Comparison of ENCODE assay signal across 24 cellular contexts in the genomic region with DNA sequence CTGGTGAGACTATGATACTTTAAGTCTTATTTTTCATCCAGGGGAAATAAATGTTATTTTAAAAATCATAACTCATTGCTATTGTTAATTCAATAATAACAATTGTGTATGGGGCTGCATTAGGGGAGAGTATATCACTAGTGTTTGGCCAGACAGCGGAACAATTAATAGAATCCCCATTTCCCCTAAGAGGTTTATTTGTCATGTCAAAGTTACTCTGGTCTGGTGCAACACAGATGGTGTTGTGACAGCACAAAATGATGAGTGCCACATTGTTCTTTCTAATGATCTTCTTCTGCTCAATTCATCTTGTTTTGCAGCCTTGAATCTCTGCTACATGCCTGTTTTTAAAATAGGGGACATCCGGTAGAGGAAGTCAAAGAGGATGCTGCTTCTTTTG.
"Had no signal": no experiment of that assay in that cellular context is flagged by ENCODE, and none has a peak within 500 bp of the region (broad histone marks: within the 10 kb centered on the region; RNA-seq: fewer than 3 reads in every experiment).

No MANE protein-coding gene starts in this region.

- H3K36me3 ChIP-seq: breast epithelium, gastroesophageal sphincter, spleen, tibial nerve had no signal

- H3K27ac Mint-ChIP-seq: activated CD4-positive, alpha-beta memory T cell treated with anti-CD3 and anti-CD28 coated beads, Interleukin-2, amount 10 ng/mL, durations not matched to agents 7 days and 5 days; activated CD4-positive, alpha-beta T cell treated with anti-CD3 and anti-CD28 coated beads, Interleukin-2, amount 10 ng/mL, durations not matched to agents 7 days and 5 days; activated naive CD4-positive, alpha-beta T cell treated with anti-CD3 and anti-CD28 coated beads, Interleukin-2, amount 50 U/mL, for 72 hours; activated T-helper 17 cell treated with anti-CD3 and anti-CD28 coated beads, Interleukin-2, amount 50 U/mL, for 72 hours; naive thymus-derived CD8-positive, alpha-beta T cell; T-helper 1 cell treated with Interleukin-12 subunit alpha and Interleukin-12 subunit beta and Interleukin-4 antibody, amounts not matched to agents 30 μg/mL and 1 μg/mL, for 36 hours had no signal

- H3K4me1 Mint-ChIP-seq: activated CD4-positive, alpha-beta memory T cell treated with anti-CD3 and anti-CD28 coated beads, Interleukin-2, amount 10 ng/mL, durations not matched to agents 7 days and 5 days; activated CD4-positive, alpha-beta T cell treated with anti-CD3 and anti-CD28 coated beads, Interleukin-2, amount 10 ng/mL, durations not matched to agents 7 days and 5 days; activated T-helper 17 cell treated with anti-CD3 and anti-CD28 coated beads, Interleukin-2, amount 50 U/mL, for 72 hours; naive thymus-derived CD8-positive, alpha-beta T cell had no signal

- ATAC-seq: activated naive CD4-positive, alpha-beta T cell treated with anti-CD3 and anti-CD28 coated beads, Interleukin-2, amount 50 U/mL, for 72 hours; activated T-cell treated with anti-CD3 and anti-CD28 coated beads, Interleukin-2, amount 50 U/mL, for 4 hours; activated T-helper 17 cell treated with anti-CD3 and anti-CD28 coated beads, Interleukin-2, amount 50 U/mL, for 72 hours; gastroesophageal sphincter; left cardiac atrium; naive thymus-derived CD8-positive, alpha-beta T cell; right cardiac atrium had no signal

- H3K4me3 Mint-ChIP-seq: activated CD4-positive, alpha-beta memory T cell treated with anti-CD3 and anti-CD28 coated beads, Interleukin-2, amount 10 ng/mL, durations not matched to agents 7 days and 5 days; activated CD4-positive, alpha-beta T cell treated with anti-CD3 and anti-CD28 coated beads, Interleukin-2, amount 10 ng/mL, durations not matched to agents 7 days and 5 days; activated T-cell treated with anti-CD3 and anti-CD28 coated beads, Interleukin-2, amount 50 U/mL, for 4 hours; activated T-helper 17 cell treated with anti-CD3 and anti-CD28 coated beads, Interleukin-2, amount 50 U/mL, for 72 hours; naive thymus-derived CD8-positive, alpha-beta T cell; T-helper 1 cell treated with Interleukin-12 subunit alpha and Interleukin-12 subunit beta and Interleukin-4 antibody, amounts not matched to agents 30 μg/mL and 1 μg/mL, for 36 hours had no signal

- H3K9me3 ChIP-seq: breast epithelium, tibial nerve had no signal

- DNase-seq: activated CD4-positive, alpha-beta memory T cell treated with anti-CD3 and anti-CD28 coated beads, Interleukin-2, amount 10 ng/mL, durations not matched to agents 7 days and 5 days; activated CD4-positive, alpha-beta T cell treated with anti-CD3 and anti-CD28 coated beads, Interleukin-2, amount 10 ng/mL, durations not matched to agents 7 days and 5 days; activated CD4-positive, CD25-positive, alpha-beta regulatory T cell treated with anti-CD3 and anti-CD28 coated beads, Interleukin-2, amount 50 U/mL, for 72 hours; activated CD8-positive, alpha-beta memory T cell treated with anti-CD3 and anti-CD28 coated beads, Interleukin-2, amount 50 U/mL, for 48 hours; activated T-cell treated with anti-CD3 and anti-CD28 coated beads, Interleukin-2, amount 50 U/mL, for 4 hours; central memory CD4-positive, alpha-beta T cell; effector CD4-positive, alpha-beta T cell; head of caudate nucleus; hippocampal formation; left cardiac atrium; midbrain; naive thymus-derived CD8-positive, alpha-beta T cell; posterior cingulate gyrus; right cardiac atrium; spleen; stimulated activated naive CD4-positive, alpha-beta T cell; T-helper 9 cell had no signal

- H3K27ac ChIP-seq: breast epithelium, gastroesophageal sphincter, spleen, tibial nerve, VCaP had no signal

- H3K4me3 ChIP-seq: breast epithelium, gastroesophageal sphincter, spleen, tibial nerve had no signal

- H3K4me1 ChIP-seq: breast epithelium, tibial nerve had no signal

- H3K27me3 Mint-ChIP-seq: activated CD4-positive, alpha-beta memory T cell treated with anti-CD3 and anti-CD28 coated beads, Interleukin-2, amount 10 ng/mL, durations not matched to agents 7 days and 5 days; activated CD4-positive, alpha-beta T cell treated with anti-CD3 and anti-CD28 coated beads, Interleukin-2, amount 10 ng/mL, durations not matched to agents 7 days and 5 days; activated T-helper 17 cell treated with anti-CD3 and anti-CD28 coated beads, Interleukin-2, amount 50 U/mL, for 72 hours; naive thymus-derived CD8-positive, alpha-beta T cell had no signal

- H3K36me3 Mint-ChIP-seq: naive thymus-derived CD8-positive, alpha-beta T cell had no signal

- H3K27me3 ChIP-seq: breast epithelium, gastroesophageal sphincter, spleen, tibial nerve had no signal
